In the genomic region with DNA sequence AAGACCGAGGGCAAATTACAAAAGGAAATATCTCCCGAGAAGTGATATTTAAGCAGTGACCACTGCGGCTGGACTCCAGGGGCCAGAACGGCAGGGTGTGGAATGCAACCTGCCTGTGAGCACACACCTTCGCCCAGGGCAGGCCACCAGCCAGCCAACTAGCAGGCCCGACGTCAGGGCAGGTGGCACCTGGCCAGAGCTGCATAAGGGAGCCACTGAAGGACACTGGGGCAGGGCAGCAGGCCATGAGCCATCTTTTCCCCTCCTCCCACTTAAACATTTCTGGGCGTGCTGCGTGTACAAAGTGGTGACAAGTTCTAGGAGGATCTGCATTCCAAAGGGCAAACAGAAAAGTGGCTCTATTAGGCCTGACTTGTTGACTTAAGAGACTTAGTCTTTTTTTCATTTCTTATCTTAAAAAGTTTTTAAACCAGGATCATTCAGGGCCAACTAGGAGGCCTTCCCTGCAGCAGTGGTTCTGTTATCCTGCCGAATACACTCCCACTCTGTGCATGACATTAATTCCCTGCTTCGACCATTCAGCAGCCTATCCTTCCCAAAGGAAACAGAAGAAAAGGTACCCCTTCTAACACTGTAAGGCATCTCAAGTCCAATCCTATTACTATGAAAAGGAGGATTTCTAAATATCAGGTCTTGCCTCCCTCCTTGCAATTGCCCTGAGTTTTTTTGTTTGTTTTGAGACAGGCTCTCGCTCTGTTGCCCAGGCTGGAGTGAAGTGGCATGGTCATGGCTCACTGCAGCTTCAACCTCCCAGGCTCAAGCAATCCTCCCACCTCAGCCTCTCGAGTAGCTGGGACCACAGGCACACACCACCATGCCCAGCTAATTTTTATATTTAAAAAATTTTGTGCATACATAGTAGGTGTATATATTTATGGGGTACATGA, we compare ENCODE assay signal across 9 cellular contexts.
DNase-seq lines count a peak whose midpoint lies in the region; ATAC-seq and TF ChIP-seq lines count a peak whose summit lies in the region.
"Had no signal": no experiment of that assay in that cellular context is flagged by ENCODE, and none has a peak within 500 bp of the region (broad histone marks: within the 10 kb centered on the region; RNA-seq: fewer than 3 reads in every experiment).

No MANE protein-coding gene starts in this region.

- H3K4me3 ChIP-seq in mucosa of descending colon (peak overlapping the region; percentile 23), uterus (no peak overlapping the region)

- no peak for TF ChIP-seq CTCF in mucosa of descending colon (IDR thresholded peaks at IDR 0.05)
- no peak for TF ChIP-seq CTCF in uterus (IDR thresholded peaks at IDR 0.05)

- peak; percentile 18 for DNase-seq in DMS 273 (lab: John Stamatoyannopoulos, UW; ENCODE audit: unreplicated experiment)
- DNase-seq in DMS 273 treated with DMSO at 0.1 percent for 48 hours (lab: John Stamatoyannopoulos, UW): no peak
- peak; percentile 97 to 99 (median 97) for DNase-seq in mucosa of descending colon
- DNase-seq in uterus: peak in 1 of 2 donors; percentile 33
- DNase-seq in dedifferentiated amniotic fluid mesenchymal stem cell (ENCODE audit: extremely low spot score): no peak
- DNase-seq in activated T-helper 1 cell treated with anti-CD3 and anti-CD28 coated beads, Interleukin-12 subunit alpha, Interleukin-12 subunit beta, Interleukin-2, Interleukin-4 antibody, amounts not matched to agents 30 ng/mL and 10 ng/mL and 1 ng/mL, durations not matched to agents 14 hours and 24 hours and 36 hours (ENCODE audit: low spot score): no peak
- DNase-seq in GDM1 (lab: John Stamatoyannopoulos, UW): no peak
- DNase-seq: 8988T had no signal

- H3K36me3 ChIP-seq in mucosa of descending colon (ENCODE audit: low read depth) (no peaks in the 10 kb centered on the region), uterus (no peaks in the 10 kb centered on the region)

- H3K36me3 Mint-ChIP-seq in activated T-helper 1 cell treated with anti-CD3 and anti-CD28 coated beads, Interleukin-12 subunit alpha, Interleukin-12 subunit beta, Interleukin-2, Interleukin-4 antibody, amounts not matched to agents 30 ng/mL and 10 ng/mL and 1 ng/mL, durations not matched to agents 14 hours and 24 hours and 36 hours (ENCODE audit: low read depth): no peaks in the 10 kb centered on the region

- ATAC-seq in esophagus mucosa: peak; percentile 97
- peak; percentile 89 for ATAC-seq in mucosa of descending colon

- intact Hi-C loops in mucosa of descending colon (cut with DNase I, micrococcal nuclease) (no loop called here), uterus (cut with DNase I; ENCODE audit: low total_unique reads) (no loop called here)
- intact Hi-C loops in activated T-helper 1 cell treated with anti-CD3 and anti-CD28 coated beads, Interleukin-12 subunit alpha, Interleukin-12 subunit beta, Interleukin-2, Interleukin-4 antibody, amounts not matched to agents 30 ng/mL and 10 ng/mL and 1 ng/mL, durations not matched to agents 14 hours and 24 hours and 36 hours (cut with micrococcal nuclease): no loop called here

- peak overlapping the region; percentile 56 to 58 for H3K27ac ChIP-seq in uterus

- H3K27me3 Mint-ChIP-seq in activated T-helper 1 cell treated with anti-CD3 and anti-CD28 coated beads, Interleukin-12 subunit alpha, Interleukin-12 subunit beta, Interleukin-2, Interleukin-4 antibody, amounts not matched to agents 30 ng/mL and 10 ng/mL and 1 ng/mL, durations not matched to agents 14 hours and 24 hours and 36 hours (ENCODE audit: insufficient read depth): peaks cover 4% of the 10 kb centered on the region

- peaks cover 15% of the 10 kb centered on the region for H3K4me1 ChIP-seq in mucosa of descending colon (ENCODE audit: low read depth)
- H3K4me1 ChIP-seq in uterus: no peaks in the 10 kb centered on the region

- no peak overlapping the region for H3K27ac Mint-ChIP-seq in activated T-helper 1 cell treated with anti-CD3 and anti-CD28 coated beads, Interleukin-12 subunit alpha, Interleukin-12 subunit beta, Interleukin-2, Interleukin-4 antibody, amounts not matched to agents 30 ng/mL and 10 ng/mL and 1 ng/mL, durations not matched to agents 14 hours and 24 hours and 36 hours

- no peaks in the 10 kb centered on the region for H3K9me3 ChIP-seq in mucosa of descending colon
- no peaks in the 10 kb centered on the region for H3K9me3 ChIP-seq in uterus

- H3K4me1 Mint-ChIP-seq in activated T-helper 1 cell treated with anti-CD3 and anti-CD28 coated beads, Interleukin-12 subunit alpha, Interleukin-12 subunit beta, Interleukin-2, Interleukin-4 antibody, amounts not matched to agents 30 ng/mL and 10 ng/mL and 1 ng/mL, durations not matched to agents 14 hours and 24 hours and 36 hours (ENCODE audit: low read depth): peaks cover 5% of the 10 kb centered on the region

- TF ChIP-seq POLR2A in uterus (IDR thresholded peaks at IDR 0.05): no peak

- no peak overlapping the region for H3K4me3 Mint-ChIP-seq in activated T-helper 1 cell treated with anti-CD3 and anti-CD28 coated beads, Interleukin-12 subunit alpha, Interleukin-12 subunit beta, Interleukin-2, Interleukin-4 antibody, amounts not matched to agents 30 ng/mL and 10 ng/mL and 1 ng/mL, durations not matched to agents 14 hours and 24 hours and 36 hours

- H3K27me3 ChIP-seq in uterus: no peaks in the 10 kb centered on the region

- no peaks in the 10 kb centered on the region for H3K9me3 Mint-ChIP-seq in activated T-helper 1 cell treated with anti-CD3 and anti-CD28 coated beads, Interleukin-12 subunit alpha, Interleukin-12 subunit beta, Interleukin-2, Interleukin-4 antibody, amounts not matched to agents 30 ng/mL and 10 ng/mL and 1 ng/mL, durations not matched to agents 14 hours and 24 hours and 36 hours

Comparison
In these comparisons a context has a peak if more than half of its experiments do, and no peak if none do; other contexts are left out.
1. DNase-seq: peak in DMS 273 (single experiment) and mucosa of descending colon (3 of 3); none in DMS 273 treated with DMSO at 0.1 percent for 48 hours (single experiment), dedifferentiated amniotic fluid mesenchymal stem cell (single experiment), activated T-helper 1 cell treated with anti-CD3 and anti-CD28 coated beads, Interleukin-12 subunit alpha, Interleukin-12 subunit beta, Interleukin-2, Interleukin-4 antibody, amounts not matched to agents 30 ng/mL and 10 ng/mL and 1 ng/mL, durations not matched to agents 14 hours and 24 hours and 36 hours (single experiment) and GDM1 (single experiment).